1 cellular context compared by ENCODE assay signal in the genomic region with DNA sequence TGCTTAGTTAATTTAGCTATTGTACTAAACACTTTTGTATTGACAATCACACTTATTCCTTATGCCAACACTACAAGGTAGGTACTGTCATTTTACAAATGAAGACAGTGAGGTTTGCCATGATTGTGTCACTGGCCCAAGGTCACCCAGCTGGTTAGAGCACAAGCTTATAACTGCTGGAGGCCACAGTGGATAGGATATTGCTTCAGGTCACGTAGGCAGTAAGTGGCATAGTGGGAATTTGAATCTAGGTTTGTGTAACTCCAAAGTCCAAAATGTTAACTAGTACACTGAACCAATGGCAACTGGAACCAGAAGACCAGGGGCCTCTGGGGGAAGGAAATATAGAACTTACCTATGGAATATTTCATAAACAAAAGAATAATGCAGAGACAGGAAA.
A peak's percentile ranks its signal among the peaks of the same experiment; 100 is the strongest.
TF ChIP-seq lines count a peak whose summit lies in the region.

No MANE protein-coding gene starts in this region.

TF ChIP-seq in HepG2, 621 proteins besides CTCF, POLR2A, EP300 and RAD21 (continued from another document):
- TF ChIP-seq HMG20A (CRISPR knock-in tag; IDR thresholded peaks at IDR 0.05; ENCODE audit: borderline replicate concordance) (peak; percentile 65; the same call in 1 of the 2 replicates), CREB1 (IDR thresholded peaks at IDR 0.05) (0 out of 2 replicates have a peak, but pooled peaks have one; percentile 22), CREB1 (CRISPR knock-in tag; IDR thresholded peaks at IDR 0.05) (peak; percentile 62), THAP11 (CRISPR knock-in tag; IDR thresholded peaks at IDR 0.05) (0 out of 2 replicates have a peak, but pooled peaks have one; percentile 24), ZNF543 (CRISPR knock-in tag; IDR thresholded peaks at IDR 0.05) (no peak), ZBTB20 (CRISPR knock-in tag; IDR thresholded peaks at IDR 0.05; ENCODE audit: borderline replicate concordance, low read depth) (peak; percentile 59; the same call in 1 of the 2 replicates), FOXA3 (CRISPR knock-in tag; IDR thresholded peaks at IDR 0.05) (peak; percentile 54; the same call in 1 of the 2 replicates), ETV5 (CRISPR knock-in tag; IDR thresholded peaks at IDR 0.05; ENCODE audit: borderline replicate concordance) (peak; percentile 24; the same call in 1 of the 2 replicates), ELF3 (CRISPR knock-in tag; IDR thresholded peaks at IDR 0.05) (peak; percentile 38; the same call in 1 of the 2 replicates), NFIB (CRISPR knock-in tag; IDR thresholded peaks at IDR 0.05; ENCODE audit: borderline replicate concordance) (no peak), RAD51 (IDR thresholded peaks at IDR 0.05; ENCODE audit: borderline replicate concordance) (no peak), ZNF329 (CRISPR knock-in tag; IDR thresholded peaks at IDR 0.05; ENCODE audit: low read depth) (no peak), HDAC2 (CRISPR knock-in tag; IDR thresholded peaks at IDR 0.05) (peak; percentile 58; the same call in 1 of the 2 replicates), TEAD3 (CRISPR knock-in tag; optimal IDR thresholded peaks at IDR 0.05; ENCODE audit: borderline replicate concordance) (peak; percentile 29), ZNF878 (CRISPR knock-in tag; IDR thresholded peaks at IDR 0.05) (peak; percentile 29; the same call in 1 of the 2 replicates), ZNF331 (CRISPR knock-in tag; IDR thresholded peaks at IDR 0.05) (0 out of 2 replicates have a peak, but pooled peaks have one; percentile 21), CBX1 (IDR thresholded peaks at IDR 0.05; ENCODE audit: low read depth) (peak; percentile 72), FOXP1 (IDR thresholded peaks at IDR 0.05) (no peak), FOXP1 (CRISPR knock-in tag; IDR thresholded peaks at IDR 0.05) (peak; percentile 44)
- TF ChIP-seq, protein P1, sequence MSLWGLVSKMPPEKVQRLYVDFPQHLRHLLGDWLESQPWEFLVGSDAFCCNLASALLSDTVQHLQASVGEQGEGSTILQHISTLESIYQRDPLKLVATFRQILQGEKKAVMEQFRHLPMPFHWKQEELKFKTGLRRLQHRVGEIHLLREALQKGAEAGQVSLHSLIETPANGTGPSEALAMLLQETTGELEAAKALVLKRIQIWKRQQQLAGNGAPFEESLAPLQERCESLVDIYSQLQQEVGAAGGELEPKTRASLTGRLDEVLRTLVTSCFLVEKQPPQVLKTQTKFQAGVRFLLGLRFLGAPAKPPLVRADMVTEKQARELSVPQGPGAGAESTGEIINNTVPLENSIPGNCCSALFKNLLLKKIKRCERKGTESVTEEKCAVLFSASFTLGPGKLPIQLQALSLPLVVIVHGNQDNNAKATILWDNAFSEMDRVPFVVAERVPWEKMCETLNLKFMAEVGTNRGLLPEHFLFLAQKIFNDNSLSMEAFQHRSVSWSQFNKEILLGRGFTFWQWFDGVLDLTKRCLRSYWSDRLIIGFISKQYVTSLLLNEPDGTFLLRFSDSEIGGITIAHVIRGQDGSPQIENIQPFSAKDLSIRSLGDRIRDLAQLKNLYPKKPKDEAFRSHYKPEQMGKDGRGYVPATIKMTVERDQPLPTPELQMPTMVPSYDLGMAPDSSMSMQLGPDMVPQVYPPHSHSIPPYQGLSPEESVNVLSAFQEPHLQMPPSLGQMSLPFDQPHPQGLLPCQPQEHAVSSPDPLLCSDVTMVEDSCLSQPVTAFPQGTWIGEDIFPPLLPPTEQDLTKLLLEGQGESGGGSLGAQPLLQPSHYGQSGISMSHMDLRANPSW (CRISPR knock-in tag; IDR thresholded peaks at IDR 0.05; ENCODE audit: borderline replicate concordance), result no peak
- TF ChIP-seq, protein P2, sequence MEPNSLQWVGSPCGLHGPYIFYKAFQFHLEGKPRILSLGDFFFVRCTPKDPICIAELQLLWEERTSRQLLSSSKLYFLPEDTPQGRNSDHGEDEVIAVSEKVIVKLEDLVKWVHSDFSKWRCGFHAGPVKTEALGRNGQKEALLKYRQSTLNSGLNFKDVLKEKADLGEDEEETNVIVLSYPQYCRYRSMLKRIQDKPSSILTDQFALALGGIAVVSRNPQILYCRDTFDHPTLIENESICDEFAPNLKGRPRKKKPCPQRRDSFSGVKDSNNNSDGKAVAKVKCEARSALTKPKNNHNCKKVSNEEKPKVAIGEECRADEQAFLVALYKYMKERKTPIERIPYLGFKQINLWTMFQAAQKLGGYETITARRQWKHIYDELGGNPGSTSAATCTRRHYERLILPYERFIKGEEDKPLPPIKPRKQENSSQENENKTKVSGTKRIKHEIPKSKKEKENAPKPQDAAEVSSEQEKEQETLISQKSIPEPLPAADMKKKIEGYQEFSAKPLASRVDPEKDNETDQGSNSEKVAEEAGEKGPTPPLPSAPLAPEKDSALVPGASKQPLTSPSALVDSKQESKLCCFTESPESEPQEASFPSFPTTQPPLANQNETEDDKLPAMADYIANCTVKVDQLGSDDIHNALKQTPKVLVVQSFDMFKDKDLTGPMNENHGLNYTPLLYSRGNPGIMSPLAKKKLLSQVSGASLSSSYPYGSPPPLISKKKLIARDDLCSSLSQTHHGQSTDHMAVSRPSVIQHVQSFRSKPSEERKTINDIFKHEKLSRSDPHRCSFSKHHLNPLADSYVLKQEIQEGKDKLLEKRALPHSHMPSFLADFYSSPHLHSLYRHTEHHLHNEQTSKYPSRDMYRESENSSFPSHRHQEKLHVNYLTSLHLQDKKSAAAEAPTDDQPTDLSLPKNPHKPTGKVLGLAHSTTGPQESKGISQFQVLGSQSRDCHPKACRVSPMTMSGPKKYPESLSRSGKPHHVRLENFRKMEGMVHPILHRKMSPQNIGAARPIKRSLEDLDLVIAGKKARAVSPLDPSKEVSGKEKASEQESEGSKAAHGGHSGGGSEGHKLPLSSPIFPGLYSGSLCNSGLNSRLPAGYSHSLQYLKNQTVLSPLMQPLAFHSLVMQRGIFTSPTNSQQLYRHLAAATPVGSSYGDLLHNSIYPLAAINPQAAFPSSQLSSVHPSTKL (CRISPR knock-in tag; IDR thresholded peaks at IDR 0.05), result peak; percentile 85
- TF ChIP-seq, protein P3, sequence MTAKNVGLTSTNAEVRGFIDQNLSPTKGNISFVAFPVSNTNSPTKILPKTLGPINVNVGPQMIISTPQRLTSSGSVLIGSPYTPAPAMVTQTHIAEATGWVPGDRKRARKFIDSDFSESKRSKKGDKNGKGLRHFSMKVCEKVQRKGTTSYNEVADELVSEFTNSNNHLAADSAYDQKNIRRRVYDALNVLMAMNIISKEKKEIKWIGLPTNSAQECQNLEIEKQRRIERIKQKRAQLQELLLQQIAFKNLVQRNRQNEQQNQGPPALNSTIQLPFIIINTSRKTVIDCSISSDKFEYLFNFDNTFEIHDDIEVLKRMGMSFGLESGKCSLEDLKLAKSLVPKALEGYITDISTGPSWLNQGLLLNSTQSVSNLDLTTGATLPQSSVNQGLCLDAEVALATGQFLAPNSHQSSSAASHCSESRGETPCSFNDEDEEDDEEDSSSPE (CRISPR knock-in tag; IDR thresholded peaks at IDR 0.05), result 0 out of 2 replicates have a peak, but pooled peaks have one; percentile 34
- TF ChIP-seq, protein P4, sequence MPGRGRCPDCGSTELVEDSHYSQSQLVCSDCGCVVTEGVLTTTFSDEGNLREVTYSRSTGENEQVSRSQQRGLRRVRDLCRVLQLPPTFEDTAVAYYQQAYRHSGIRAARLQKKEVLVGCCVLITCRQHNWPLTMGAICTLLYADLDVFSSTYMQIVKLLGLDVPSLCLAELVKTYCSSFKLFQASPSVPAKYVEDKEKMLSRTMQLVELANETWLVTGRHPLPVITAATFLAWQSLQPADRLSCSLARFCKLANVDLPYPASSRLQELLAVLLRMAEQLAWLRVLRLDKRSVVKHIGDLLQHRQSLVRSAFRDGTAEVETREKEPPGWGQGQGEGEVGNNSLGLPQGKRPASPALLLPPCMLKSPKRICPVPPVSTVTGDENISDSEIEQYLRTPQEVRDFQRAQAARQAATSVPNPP (CRISPR knock-in tag; IDR thresholded peaks at IDR 0.05), result no peak
- TF ChIP-seq, protein P5, sequence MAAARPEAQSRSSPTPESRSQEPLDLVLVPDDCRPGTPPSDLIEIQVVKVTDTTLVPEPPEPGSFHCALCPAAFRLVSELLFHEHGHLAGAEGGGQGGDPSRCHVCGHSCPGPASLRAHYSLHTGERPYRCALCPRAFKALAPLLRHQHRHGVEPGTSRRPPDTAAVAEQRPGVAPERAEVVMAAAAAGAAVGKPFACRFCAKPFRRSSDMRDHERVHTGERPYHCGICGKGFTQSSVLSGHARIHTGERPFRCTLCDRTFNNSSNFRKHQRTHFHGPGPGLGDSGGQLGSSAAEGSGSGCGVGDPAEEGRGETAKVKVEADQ (CRISPR knock-in tag; IDR thresholded peaks at IDR 0.05; ENCODE audit: borderline replicate concordance), result peak; percentile 93
- TF ChIP-seq, protein P6, sequence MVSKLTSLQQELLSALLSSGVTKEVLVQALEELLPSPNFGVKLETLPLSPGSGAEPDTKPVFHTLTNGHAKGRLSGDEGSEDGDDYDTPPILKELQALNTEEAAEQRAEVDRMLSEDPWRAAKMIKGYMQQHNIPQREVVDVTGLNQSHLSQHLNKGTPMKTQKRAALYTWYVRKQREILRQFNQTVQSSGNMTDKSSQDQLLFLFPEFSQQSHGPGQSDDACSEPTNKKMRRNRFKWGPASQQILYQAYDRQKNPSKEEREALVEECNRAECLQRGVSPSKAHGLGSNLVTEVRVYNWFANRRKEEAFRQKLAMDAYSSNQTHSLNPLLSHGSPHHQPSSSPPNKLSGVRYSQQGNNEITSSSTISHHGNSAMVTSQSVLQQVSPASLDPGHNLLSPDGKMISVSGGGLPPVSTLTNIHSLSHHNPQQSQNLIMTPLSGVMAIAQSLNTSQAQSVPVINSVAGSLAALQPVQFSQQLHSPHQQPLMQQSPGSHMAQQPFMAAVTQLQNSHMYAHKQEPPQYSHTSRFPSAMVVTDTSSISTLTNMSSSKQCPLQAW (CRISPR knock-in tag; IDR thresholded peaks at IDR 0.05), result peak; percentile 61; the same call in 1 of the 2 replicates
- TF ChIP-seq, protein P7, sequence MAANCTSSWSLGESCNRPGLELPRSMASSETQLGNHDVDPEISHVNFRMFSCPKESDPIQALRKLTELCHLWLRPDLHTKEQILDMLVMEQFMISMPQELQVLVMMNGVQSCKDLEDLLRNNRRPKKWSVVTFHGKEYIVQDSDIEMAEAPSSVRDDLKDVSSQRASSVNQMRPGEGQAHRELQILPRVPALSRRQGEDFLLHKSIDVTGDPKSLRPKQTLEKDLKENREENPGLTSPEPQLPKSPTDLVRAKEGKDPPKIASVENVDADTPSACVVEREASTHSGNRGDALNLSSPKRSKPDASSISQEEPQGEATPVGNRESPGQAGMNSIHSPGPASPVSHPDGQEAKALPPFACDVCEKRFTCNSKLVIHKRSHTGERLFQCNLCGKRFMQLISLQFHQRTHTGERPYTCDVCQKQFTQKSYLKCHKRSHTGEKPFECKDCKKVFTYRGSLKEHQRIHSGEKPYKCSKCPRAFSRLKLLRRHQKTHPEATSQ (CRISPR knock-in tag; IDR thresholded peaks at IDR 0.05; ENCODE audit: borderline replicate concordance), result no peak
